In genomic region chr17:39960406-39961053, GRCh38 we compare ENCODE assay signal across 1 cellular context.
TF ChIP-seq lines count a peak whose summit lies in the region.

No MANE protein-coding gene starts in this region.

TF ChIP-seq in K562, 482 proteins besides CTCF, POLR2A, EP300 and RAD21:
- TF ChIP-seq RBBP5 (IDR thresholded peaks at IDR 0.05; ENCODE audit: borderline replicate concordance, insufficient read depth, low read length, poor library complexity, severe bottlenecking) (no peak), ZBTB26 (CRISPR knock-in tag; IDR thresholded peaks at IDR 0.05) (no peak), CEBPZ (IDR thresholded peaks at IDR 0.05; ENCODE audit: borderline replicate concordance, low read depth, low read length) (no peak), HOMEZ (CRISPR knock-in tag; IDR thresholded peaks at IDR 0.05) (no peak), NFIC (IDR thresholded peaks at IDR 0.05) (peak; percentile 25), GTF2E2 (tag; IDR thresholded peaks at IDR 0.05) (no peak)
